ENCODE assay signal across 18 cellular contexts in genomic region chr2:69734040-69734611, GRCh38. TPM values are rescaled to one million over a fixed set of nuclear protein-coding genes. Genes with fewer than 3 reads are reported as not detected.
DNase-seq lines count a peak whose midpoint lies in the region; ATAC-seq and TF ChIP-seq lines count a peak whose summit lies in the region.
"Had no signal": no experiment of that assay in that cellular context is flagged by ENCODE, and none has a peak within 500 bp of the region (broad histone marks: within the 10 kb centered on the region; RNA-seq: fewer than 3 reads in every experiment).

No MANE protein-coding gene starts in this region.

- 36 to 45% (median 41%) methylated on average over 5 of the region's 5 CpGs for WGBS in adrenal gland, 4 donors
- 35 to 61% methylated on average over 5 of the region's 5 CpGs for WGBS in sigmoid colon, 2 donors

- no peaks in the 10 kb centered on the region for H3K36me3 ChIP-seq in adrenal gland (replicated peaks in 1 of 2)
- H3K36me3 ChIP-seq in sigmoid colon = no peaks in the 10 kb centered on the region
- H3K36me3 ChIP-seq: BLaER1 treated with 17β-estradiol and CSF1 and Interleukin-3, amounts not matched to agents 10 nM and 100 nM had no signal

- CTCF ChIA-PET in activated naive CD4-positive, alpha-beta T cell treated with anti-CD3 and anti-CD28 coated beads for 36 hours (lab: Charles Lee) = interaction anchor here (0.7 to 4.8 kb wide), 3 partner anchors 9 to 263 kb away, joined by 3 to 40 read pairs (median 3); no protein-coding TSS in a partner anchor

- no peaks in the 10 kb centered on the region for H3K4me1 ChIP-seq in adrenal gland (replicated peaks in 1 of 2)
- H3K4me1 ChIP-seq in sigmoid colon = peaks cover 0 to 15% (median 2%) of the 10 kb centered on the region in 4 donors
- H3K4me1 ChIP-seq: foreskin keratinocyte had no signal

- DNase-seq in AG08395 (ENCODE audit: low spot score) = peak; percentile 10
- DNase-seq in GF-D8 (lab: John Stamatoyannopoulos, UW) = peak; percentile 9
- peak; percentile 42 to 70 (median 58) for DNase-seq in adrenal gland
- DNase-seq in memory B cell (ENCODE audit: low spot score in 2 of 2) = no peak
- DNase-seq in sigmoid colon = no peak
- no peak for DNase-seq in SHP77 treated with DMSO at 0.1 percent for 48 hours (lab: John Stamatoyannopoulos, UW)
- no peak for DNase-seq in activated naive CD4-positive, alpha-beta T cell treated with anti-CD3 and anti-CD28 coated beads for 36 hours
- DNase-seq: activated CD4-positive, CD25-positive, alpha-beta regulatory T cell; effector CD8-positive, alpha-beta T cell; foreskin keratinocyte; NCI-H1092; NCI-H345; occipital lobe; OCI-M1; T-cell had no signal

- no peaks in the 10 kb centered on the region for H3K27me3 ChIP-seq in adrenal gland
- H3K27me3 ChIP-seq in sigmoid colon = no peaks in the 10 kb centered on the region
- H3K27me3 ChIP-seq: BLaER1 treated with 17β-estradiol and CSF1 and Interleukin-3, amounts not matched to agents 10 nM and 100 nM; foreskin keratinocyte had no signal

- no peak for TF ChIP-seq POLR2A in adrenal gland (IDR thresholded peaks at IDR 0.05)
- TF ChIP-seq POLR2A in sigmoid colon (IDR thresholded peaks at IDR 0.05) = no peak

- intact Hi-C loops in adrenal gland (cut with DNase I) (no loop called here), sigmoid colon (cut with DNase I) (no loop called here)
- intact Hi-C loops in activated naive CD4-positive, alpha-beta T cell treated with anti-CD3 and anti-CD28 coated beads for 36 hours (cut with micrococcal nuclease) = no loop called here

- H3K27me3 Mint-ChIP-seq in memory B cell = no peaks in the 10 kb centered on the region
- H3K27me3 Mint-ChIP-seq in activated naive CD4-positive, alpha-beta T cell treated with anti-CD3 and anti-CD28 coated beads for 36 hours (ENCODE audit: low read depth) = no peaks in the 10 kb centered on the region
- H3K27me3 Mint-ChIP-seq: T-cell had no signal

- peak overlapping the region; percentile 49 for H3K27ac Mint-ChIP-seq in memory B cell
- no peak overlapping the region for H3K27ac Mint-ChIP-seq in activated naive CD4-positive, alpha-beta T cell treated with anti-CD3 and anti-CD28 coated beads for 36 hours
- H3K27ac Mint-ChIP-seq: mesothelial cell of epicardium, T-cell had no signal

- H3K4me3 ChIP-seq in adrenal gland (no peak overlapping the region), sigmoid colon (no peak overlapping the region)
- H3K4me3 ChIP-seq: BLaER1 treated with 17β-estradiol and CSF1 and Interleukin-3, amounts not matched to agents 10 nM and 100 nM had no signal

- ATAC-seq in memory B cell (ENCODE audit: low read depth) (no peak), HG03175 (IDR thresholded peaks at IDR 0.05; ENCODE audit: unreplicated experiment) (no peak)
- ATAC-seq: foreskin keratinocyte, T-cell had no signal

- peaks cover 34% of the 10 kb centered on the region for H3K4me1 Mint-ChIP-seq in memory B cell
- no peaks in the 10 kb centered on the region for H3K4me1 Mint-ChIP-seq in activated naive CD4-positive, alpha-beta T cell treated with anti-CD3 and anti-CD28 coated beads for 36 hours (ENCODE audit: low read depth)

- H3K36me3 Mint-ChIP-seq in memory B cell = no peaks in the 10 kb centered on the region
- no peaks in the 10 kb centered on the region for H3K36me3 Mint-ChIP-seq in activated naive CD4-positive, alpha-beta T cell treated with anti-CD3 and anti-CD28 coated beads for 36 hours (ENCODE audit: low read depth)
- H3K36me3 Mint-ChIP-seq: mesothelial cell of epicardium, T-cell had no signal

- H3K4me3 Mint-ChIP-seq in memory B cell = no peak overlapping the region
- no peak overlapping the region for H3K4me3 Mint-ChIP-seq in activated naive CD4-positive, alpha-beta T cell treated with anti-CD3 and anti-CD28 coated beads for 36 hours
- H3K4me3 Mint-ChIP-seq: mesothelial cell of epicardium, T-cell had no signal

- TF ChIP-seq EP300 in sigmoid colon (IDR thresholded peaks at IDR 0.05) = no peak

- H3K27ac ChIP-seq in adrenal gland = no peak overlapping the region
- no peak overlapping the region for H3K27ac ChIP-seq in sigmoid colon
- H3K27ac ChIP-seq: BLaER1 treated with 17β-estradiol and CSF1 and Interleukin-3, amounts not matched to agents 10 nM and 100 nM; foreskin keratinocyte had no signal

- H3K9me3 ChIP-seq in adrenal gland (replicated peaks in 1 of 3) (no peaks in the 10 kb centered on the region), sigmoid colon (no peaks in the 10 kb centered on the region)
- H3K9me3 ChIP-seq: BLaER1 treated with 17β-estradiol and CSF1 and Interleukin-3, amounts not matched to agents 10 nM and 100 nM had no signal

- TF ChIP-seq CTCF in adrenal gland (IDR thresholded peaks at IDR 0.05) (no peak), sigmoid colon (IDR thresholded peaks at IDR 0.05) (no peak)

- H3K9me3 Mint-ChIP-seq in memory B cell = no peaks in the 10 kb centered on the region
- no peaks in the 10 kb centered on the region for H3K9me3 Mint-ChIP-seq in activated naive CD4-positive, alpha-beta T cell treated with anti-CD3 and anti-CD28 coated beads for 36 hours
- H3K9me3 Mint-ChIP-seq: T-cell had no signal

RNA-seq across cellular contexts. Expression of gene ANXA4, which starts 7.8 kb away (rescaled TPM):
- total RNA-seq in adrenal gland (10 to 100 TPM; 27.2 to 57.4 (median 39.0) TPM), sigmoid colon (10 to 100 TPM; 33.3 to 55.8 (median 44.5) TPM)
- polyA plus RNA-seq in adrenal gland (10 to 100 TPM; 20.6 to 34.5 (median 23.5) TPM), sigmoid colon (100 to 1,000 TPM; 129 to 183 (median 155) TPM)
- total RNA-seq in activated naive CD4-positive, alpha-beta T cell treated with anti-CD3 and anti-CD28 coated beads for 36 hours = 10 to 100 TPM; 21.4 to 23.9 TPM

Comparison
In these comparisons a context has a peak if more than half of its experiments do, and no peak if none do; other contexts are left out.
1. DNase-seq: peak in AG08395 (single experiment), GF-D8 (single experiment) and adrenal gland (7 of 7); none in memory B cell (0 of 2), sigmoid colon (single experiment), SHP77 treated with DMSO at 0.1 percent for 48 hours (single experiment) and activated naive CD4-positive, alpha-beta T cell treated with anti-CD3 and anti-CD28 coated beads for 36 hours (single experiment).